17 cellular contexts compared by ENCODE assay signal in the genomic region with DNA sequence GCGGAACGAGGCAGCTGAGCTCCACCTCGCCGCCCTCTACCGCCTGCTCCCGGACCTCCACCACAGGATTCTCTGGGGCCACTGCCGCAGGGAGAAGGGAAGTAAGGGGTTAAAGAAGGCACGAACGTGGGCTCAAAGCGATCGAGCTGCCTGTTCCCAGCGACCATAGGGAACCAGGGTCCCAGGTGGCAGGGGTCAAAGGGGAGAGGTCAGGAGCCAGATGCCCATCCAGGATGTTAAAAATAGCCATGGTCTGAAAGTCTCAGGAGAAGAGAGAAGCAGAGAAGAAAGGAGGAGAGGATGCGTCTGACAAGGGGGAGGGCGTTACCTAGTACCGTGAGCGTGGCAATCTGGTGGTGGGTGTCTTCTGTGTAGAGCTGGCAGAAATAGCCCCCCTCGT.
"Had no signal": no experiment of that assay in that cellular context is flagged by ENCODE, and none has a peak within 500 bp of the region (broad histone marks: within the 10 kb centered on the region; RNA-seq: fewer than 3 reads in every experiment).

No MANE protein-coding gene starts in this region.

- H3K9me3 ChIP-seq: esophagus squamous epithelium, gastroesophageal sphincter, prostate gland, right lobe of liver, suprapubic skin, thyroid gland had no signal

- H3K4me3 Mint-ChIP-seq: effector memory CD8-positive, alpha-beta T cell; nephron; stimulated activated effector memory CD8-positive, alpha-beta T cell treated with anti-CD3 and anti-CD28 coated beads, Interleukin-12 subunit alpha, Interleukin-12 subunit beta, amount 100 ng/mL, for 72 hours; type B pancreatic cell had no signal

- H2AFZ ChIP-seq: parathyroid adenoma had no signal

- ATAC-seq: effector memory CD8-positive, alpha-beta T cell; gastroesophageal sphincter; left ventricle myocardium superior; right lobe of liver; stimulated activated effector memory CD8-positive, alpha-beta T cell treated with anti-CD3 and anti-CD28 coated beads, Interleukin-12 subunit alpha, Interleukin-12 subunit beta, amount 100 ng/mL, for 72 hours; stimulated activated naive CD8-positive, alpha-beta T cell treated with anti-CD3 and anti-CD28 coated beads, Interleukin-15, Interleukin-2, amounts not matched to agents 100 U/mL and 50 U/mL, for 24 hours had no signal

- DNase-seq: cortex of kidney; effector memory CD8-positive, alpha-beta T cell; esophagus squamous epithelium; left ventricle myocardium superior; naive B cell; right lobe of liver; stimulated activated CD4-positive, alpha-beta T cell treated with anti-CD3 and anti-CD28 coated beads, Interleukin-4, amount 100 ng/mL, for 1 hour; thyroid gland had no signal

- H3K27me3 Mint-ChIP-seq: type B pancreatic cell had no signal

- H3K4me3 ChIP-seq: esophagus squamous epithelium, gastroesophageal sphincter, lung, prostate gland, right lobe of liver, suprapubic skin, thyroid gland had no signal

- H3K9me3 Mint-ChIP-seq: effector memory CD8-positive, alpha-beta T cell; nephron; stimulated activated effector memory CD8-positive, alpha-beta T cell treated with anti-CD3 and anti-CD28 coated beads, Interleukin-12 subunit alpha, Interleukin-12 subunit beta, amount 100 ng/mL, for 72 hours; type B pancreatic cell had no signal

- H3K36me3 Mint-ChIP-seq: naive B cell; stimulated activated effector memory CD8-positive, alpha-beta T cell treated with anti-CD3 and anti-CD28 coated beads, Interleukin-12 subunit alpha, Interleukin-12 subunit beta, amount 100 ng/mL, for 72 hours had no signal

- H3K9ac ChIP-seq: parathyroid adenoma had no signal

- H3K27ac Mint-ChIP-seq: naive B cell; nephron; stimulated activated effector memory CD8-positive, alpha-beta T cell treated with anti-CD3 and anti-CD28 coated beads, Interleukin-12 subunit alpha, Interleukin-12 subunit beta, amount 100 ng/mL, for 72 hours; type B pancreatic cell had no signal

- H3K36me3 ChIP-seq: esophagus squamous epithelium, prostate gland, right lobe of liver, suprapubic skin, thyroid gland had no signal

- H3K27ac ChIP-seq: esophagus squamous epithelium, gastroesophageal sphincter, parathyroid adenoma, prostate gland, right lobe of liver, suprapubic skin, thyroid gland had no signal

- H3K4me1 ChIP-seq: gastroesophageal sphincter, parathyroid adenoma, prostate gland, right lobe of liver, thyroid gland had no signal

- H3K27me3 ChIP-seq: esophagus squamous epithelium, gastroesophageal sphincter, right lobe of liver, suprapubic skin, thyroid gland had no signal
